Comparison of ENCODE assay signal across 3 cellular contexts in genomic region chr16:88828711-88829110, GRCh38. TPM values are rescaled to one million over a fixed set of nuclear protein-coding genes. Genes with fewer than 3 reads are reported as not detected.
"Had no signal": no experiment of that assay in that cellular context is flagged by ENCODE, and none has a peak within 500 bp of the region (broad histone marks: within the 10 kb centered on the region; RNA-seq: fewer than 3 reads in every experiment).

No MANE protein-coding gene starts in this region.

- H3K4me3 ChIP-seq: GM12878 had no signal

- DNase-seq: GDM1, GF-D8 had no signal

- ATAC-seq: GM12878 had no signal

RNA-seq across cellular contexts. Expression of gene PABPN1L, which starts 37.7 kb away (rescaled TPM):
- total RNA-seq: GM12878 had no signal
- polyA plus RNA-seq: GM12878 had no signal
